19 cellular contexts compared by ENCODE assay signal in the genomic region with DNA sequence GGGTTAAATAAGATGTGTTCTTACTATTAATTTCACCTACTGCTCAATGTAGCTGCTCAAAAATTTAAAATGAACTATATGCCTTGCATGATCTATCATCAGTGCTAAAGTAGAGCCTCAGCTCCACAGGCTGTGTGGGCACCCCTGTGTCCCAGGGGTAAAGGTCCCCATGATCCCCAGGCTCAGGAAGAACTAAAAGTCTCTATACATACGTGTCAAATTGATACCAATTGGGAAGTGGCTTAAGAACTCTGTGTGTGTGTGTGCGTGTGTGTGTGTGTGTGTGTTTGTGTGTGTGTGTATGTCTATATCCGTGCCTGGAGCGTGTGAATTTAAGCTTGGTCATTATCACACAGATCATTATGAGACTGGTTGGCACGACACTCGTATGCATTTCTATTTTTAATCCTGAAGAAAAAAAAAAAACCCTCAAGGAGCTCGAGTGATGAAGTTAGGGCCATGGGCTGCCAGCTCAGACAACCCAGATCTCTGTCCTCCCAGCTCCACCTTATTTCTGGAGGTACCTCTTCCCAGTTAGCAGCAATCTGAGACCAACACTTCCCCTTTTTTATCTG. TPM values are rescaled to one million over a fixed set of nuclear protein-coding genes. Genes with fewer than 3 reads are reported as not detected.
DNase-seq lines count a peak whose midpoint lies in the region; ATAC-seq, FAIRE-seq and TF ChIP-seq lines count a peak whose summit lies in the region.
"Had no signal": no experiment of that assay in that cellular context is flagged by ENCODE, and none has a peak within 500 bp of the region (broad histone marks: within the 10 kb centered on the region; RNA-seq: fewer than 3 reads in every experiment).

No MANE protein-coding gene starts in this region.

- no peak overlapping the region for H3K56ac ChIP-seq in H1 (replicated peaks; ENCODE audit: insufficient read length, low read depth, low read length)

- peaks cover 0 to 5% (median 2%) of the 10 kb centered on the region in 3 donors for H3K4me1 Mint-ChIP-seq in T-cell

- H2BK12ac ChIP-seq in H1 (ENCODE audit: low read depth, low read length): no peak overlapping the region

- H3K9me3 ChIP-seq in H1 (ENCODE audit: insufficient read depth in 2 of 2, low read depth in 1 of 2, low read length in 1 of 2): no peaks in the 10 kb centered on the region
- no peaks in the 10 kb centered on the region for H3K9me3 ChIP-seq in sigmoid colon
- H3K9me3 ChIP-seq in esophagus squamous epithelium: no peaks in the 10 kb centered on the region
- H3K9me3 ChIP-seq: Caco-2, SJSA1 had no signal

- WGBS in H1 (ENCODE audit: extremely low coverage in 1 of 2, insufficient coverage in 1 of 2, insufficient read length in 1 of 2, insufficient replicate concordance in 2 of 2, low coverage in 1 of 2, low lambda C conversion rate in 2 of 2, missing lambda C conversion rate in 1 of 2), 2 experiments: 89% methylated on average over 7 of the region's 7 CpGs; no CpG with 5 or more reads in 1 of the 2 experiments
- 49 to 51% methylated on average over 7 of the region's 7 CpGs for WGBS in sigmoid colon, 2 donors
- 54 to 56% methylated on average over 7 of the region's 7 CpGs for WGBS in esophagus squamous epithelium, 2 donors

- no peak overlapping the region for H3K4me3 Mint-ChIP-seq in T-cell

- H2BK15ac ChIP-seq in H1 (ENCODE audit: low read length): no peak overlapping the region

- H3K9ac ChIP-seq in H1 (replicated peaks in 1 of 4; ENCODE audit: extremely low read depth in 1 of 4, low read depth in 3 of 4, low read length in 3 of 4): no peak overlapping the region

- peak in 1 of 2 experiments; percentile 30 for DNase-seq in H1 (ENCODE audit: low read depth in 1 of 2, low spot score in 2 of 2)
- no peak for DNase-seq in sigmoid colon
- no peak for DNase-seq in SKM-1 (lab: John Stamatoyannopoulos, UW; ENCODE audit: unreplicated experiment)
- DNase-seq in T-cell: no peak
- DNase-seq in esophagus squamous epithelium (lab: John Stamatoyannopoulos, UW): no peak
- DNase-seq: AML-193, Caco-2, DMS79 treated with DMSO at 0.1 percent for 48 hours, HCEC 1CT, NCI-H1436 treated with DMSO at 0.1 percent for 48 hours, NCI-H2081, NCI-H226, NCI-H526 treated with DMSO at 0.1 percent for 48 hours, PC-3 had no signal

- peaks cover 8 to 9% of the 10 kb centered on the region in 2 donors for H3K27me3 Mint-ChIP-seq in T-cell

- H3K27me3 ChIP-seq in H1 (replicated peaks in 1 of 4; ENCODE audit: control insufficient read depth in 3 of 4, extremely low read depth in 1 of 4, insufficient read depth in 3 of 4, low read length in 3 of 4): no peaks in the 10 kb centered on the region
- no peaks in the 10 kb centered on the region for H3K27me3 ChIP-seq in sigmoid colon
- H3K27me3 ChIP-seq in esophagus squamous epithelium: no peaks in the 10 kb centered on the region
- H3K27me3 ChIP-seq: SJSA1 had no signal

- H3K23me2 ChIP-seq in H1 (ENCODE audit: low read depth, low read length): no peaks in the 10 kb centered on the region

- H4K8ac ChIP-seq in H1 (ENCODE audit: extremely low read depth, insufficient read depth, low read length): no peak overlapping the region

- no peak overlapping the region for H2BK20ac ChIP-seq in H1 (ENCODE audit: low read length)

- no peak for FAIRE-seq in H1 (lab: Jason Lieb, UNC)
- FAIRE-seq: G401.6 had no signal

- H3K79me2 ChIP-seq in H1 (ENCODE audit: control insufficient read depth in 1 of 2, insufficient read depth in 2 of 2, low read length in 2 of 2): no peaks in the 10 kb centered on the region

- H4K20me1 ChIP-seq in H1 (replicated peaks in 1 of 2; ENCODE audit: control insufficient read depth in 1 of 2, insufficient read depth in 2 of 2, low read length in 2 of 2): no peaks in the 10 kb centered on the region

- H2AFZ ChIP-seq in H1 (ENCODE audit: low read length): 0 out of 2 replicates have a peak overlapping the region, but pooled peaks have one; percentile 28

- no peak overlapping the region for H4K91ac ChIP-seq in H1 (replicated peaks; ENCODE audit: insufficient read length, low read length)

- no peak overlapping the region for H3K4ac ChIP-seq in H1 (replicated peaks; ENCODE audit: insufficient read length, low read depth, low read length)

- no peak for TF ChIP-seq RAD21 in H1 (IDR thresholded peaks at IDR 0.05 in 1 of 2, conservative IDR thresholded peaks at IDR 0.05 in 1 of 2; ENCODE audit: low read depth in 2 of 2, low read length in 2 of 2)

- CTCF ChIA-PET in H1 (lab: Charles Lee; ENCODE audit: partially characterized antibody) (interaction anchor here (0.9 to 2.4 kb wide), 13 partner anchors 9 to 271 kb away, joined by 3 to 11 read pairs (median 4); no protein-coding TSS in a partner anchor), T-cell (lab: Charles Lee) (interaction anchor here in 1 of 2 donors (0.6 kb wide), 1 partner anchor 169 kb away, joined by 3 read pairs; no protein-coding TSS in a partner anchor)

- ATAC-seq in GM18498 (IDR thresholded peaks at IDR 0.05; ENCODE audit: unreplicated experiment) (peak; percentile 35), GM21786 (IDR thresholded peaks at IDR 0.05; ENCODE audit: unreplicated experiment) (peak; percentile 35), T-cell (replicated peaks in 1 of 4) (no peak)
- ATAC-seq: PC-3 had no signal

- H3K9me3 Mint-ChIP-seq in T-cell: no peaks in the 10 kb centered on the region

- H4K5ac ChIP-seq in H1 (ENCODE audit: insufficient read length, low read depth, low read length): no peak overlapping the region

- TF ChIP-seq EP300 in H1 (IDR thresholded peaks at IDR 0.05; ENCODE audit: borderline replicate concordance in 1 of 2, low read depth in 2 of 2, low read length in 2 of 2) (no peak), sigmoid colon (IDR thresholded peaks at IDR 0.05) (no peak)

- H3K23ac ChIP-seq in H1 (ENCODE audit: insufficient read length): no peak overlapping the region

- H3K14ac ChIP-seq in H1 (ENCODE audit: insufficient read length): no peak overlapping the region

- POLR2A ChIA-PET in H1 (lab: Charles Lee; ENCODE audit: partially characterized antibody): no interaction called here
- POLR2A ChIA-PET in T-cell (lab: Charles Lee): no interaction called here

- TF ChIP-seq POLR2A in H1 (IDR thresholded peaks at IDR 0.05; ENCODE audit: control extremely low read depth in 1 of 2, low read depth in 2 of 2, low read length in 2 of 2) (no peak), sigmoid colon (IDR thresholded peaks at IDR 0.05) (no peak), esophagus squamous epithelium (IDR thresholded peaks at IDR 0.05) (no peak)

- H2BK120ac ChIP-seq in H1 (replicated peaks; ENCODE audit: low read depth, low read length): no peak overlapping the region

- no peak overlapping the region for H2BK5ac ChIP-seq in H1 (ENCODE audit: low read depth, low read length)

- H2AK5ac ChIP-seq in H1 (ENCODE audit: low read depth, low read length): no peak overlapping the region

- H3K79me1 ChIP-seq in H1 (ENCODE audit: low read depth, low read length): no peaks in the 10 kb centered on the region

- H3K18ac ChIP-seq in H1 (ENCODE audit: extremely low read depth, low read length): no peak overlapping the region

- H3K36me3 Mint-ChIP-seq in T-cell: no peaks in the 10 kb centered on the region

- H3K27ac Mint-ChIP-seq in T-cell: no peak overlapping the region

- intact Hi-C loops in sigmoid colon (cut with DNase I) (no loop called here), esophagus squamous epithelium (cut with DNase I) (no loop called here)

- H3K36me3 ChIP-seq in H1 (ENCODE audit: control insufficient read depth in 2 of 4, insufficient read depth in 4 of 4, low read length in 3 of 4) (no peaks in the 10 kb centered on the region), sigmoid colon (no peaks in the 10 kb centered on the region), esophagus squamous epithelium (no peaks in the 10 kb centered on the region)
- H3K36me3 ChIP-seq: SJSA1 had no signal

- H3K4me3 ChIP-seq in H1 (ENCODE audit: extremely low read depth in 1 of 4, insufficient read depth in 2 of 4, low read depth in 3 of 4, low read length in 4 of 4) (no peak overlapping the region), sigmoid colon (no peak overlapping the region), esophagus squamous epithelium (no peak overlapping the region)
- H3K4me3 ChIP-seq: SJSA1 had no signal

- H3K27ac ChIP-seq in H1 (ENCODE audit: low read depth, low read length) (no peak overlapping the region), sigmoid colon (peak overlapping the region; percentile 2 to 54 (median 10)), esophagus squamous epithelium (no peak overlapping the region)
- H3K27ac ChIP-seq: HL-60, SJSA1 had no signal

- peaks cover 0 to 8% (median 0%) of the 10 kb centered on the region in 4 experiments; a peak in 1 of 7 replicates for H3K4me1 ChIP-seq in H1 (replicated peaks in 1 of 4; ENCODE audit: control insufficient read depth in 3 of 4, insufficient read depth in 4 of 4, low read length in 3 of 4)
- peaks cover 0 to 32% (median 11%) of the 10 kb centered on the region in 4 donors for H3K4me1 ChIP-seq in sigmoid colon
- no peaks in the 10 kb centered on the region for H3K4me1 ChIP-seq in esophagus squamous epithelium
- H3K4me1 ChIP-seq: Caco-2, SJSA1 had no signal

- no peak overlapping the region for H3K4me2 ChIP-seq in H1 (ENCODE audit: insufficient read depth in 1 of 2, low read depth in 2 of 2, low read length in 2 of 2)

- no peak for TF ChIP-seq CTCF in H1 (IDR thresholded peaks at IDR 0.05; ENCODE audit: control extremely low read depth in 1 of 3, insufficient read depth in 1 of 3, low read depth in 1 of 3, low read length in 3 of 3)
- TF ChIP-seq CTCF in sigmoid colon (IDR thresholded peaks at IDR 0.05): no peak
- no peak for TF ChIP-seq CTCF in esophagus squamous epithelium (IDR thresholded peaks at IDR 0.05)

TF ChIP-seq in H1, 55 proteins besides CTCF, POLR2A, EP300 and RAD21 (continues in another document):
- no peak for TF ChIP-seq NRF1 (IDR thresholded peaks at IDR 0.05; ENCODE audit: low read depth, low read length)
- no peak for TF ChIP-seq RBBP5 (IDR thresholded peaks at IDR 0.05; ENCODE audit: borderline replicate concordance, low read depth, low read length)
- TF ChIP-seq RNF2 (IDR thresholded peaks at IDR 0.05; ENCODE audit: borderline replicate concordance, low read depth, low read length, missing control alignments, poor library complexity, severe bottlenecking): no peak
- no peak for TF ChIP-seq KDM5A (IDR thresholded peaks at IDR 0.05; ENCODE audit: low read length)

RNA-seq across cellular contexts. Expression of a gene that starts 45.9 kb away (rescaled TPM):
- total RNA-seq in H1 (2021; fragmentation: NEBNext Ultra II Directional; extraction: Animal tissue kit (Norgen Biotek cat#: 25700)): not detected in 2 replicates
- polyA plus RNA-seq in H1 (2011; rRNA removed) (0.05 TPM in 1 of 2 replicates, not detected in the other), sigmoid colon (not detected)
- not detected for polyA plus RNA-seq in H1 (2011; cell fraction: cytosol; rRNA removed)
- not detected for polyA plus RNA-seq in H1 (2011; cell fraction: nucleus; rRNA removed)
- polyA plus RNA-seq in H1 (2012, experiment 1 of 2): not detected in 4 replicates
- polyA plus RNA-seq in H1 (2012, experiment 2 of 2): not detected
- not detected for polyA plus RNA-seq in H1 (2013, experiment 1 of 2)
- polyA plus RNA-seq in H1 (2013, experiment 2 of 2): not detected
- not detected in 2 replicates for polyA minus RNA-seq in H1 (2011; rRNA and poly(A)+ RNA removed)
- polyA minus RNA-seq in H1 (2011; cell fraction: cytosol; rRNA and poly(A)+ RNA removed): not detected
- polyA minus RNA-seq in H1 (2011; cell fraction: nucleus; rRNA and poly(A)+ RNA removed): not detected
- total RNA-seq in sigmoid colon (not detected), T-cell (not detected), esophagus squamous epithelium (under 1 TPM in 1 of 4 donors, not detected in 3; 0.13 TPM)
- total RNA-seq: Caco-2, PC-3, SJSA1 had no signal

Comparison
In these comparisons a context has a peak if more than half of its experiments do, and no peak if none do; other contexts are left out.
1. ATAC-seq: peak in GM18498 (single experiment) and GM21786 (single experiment); none in T-cell (0 of 4).
2. H3K27ac ChIP-seq: peak in sigmoid colon (4 of 4); none in H1 (single experiment) and esophagus squamous epithelium (0 of 4).